In the genomic region with DNA sequence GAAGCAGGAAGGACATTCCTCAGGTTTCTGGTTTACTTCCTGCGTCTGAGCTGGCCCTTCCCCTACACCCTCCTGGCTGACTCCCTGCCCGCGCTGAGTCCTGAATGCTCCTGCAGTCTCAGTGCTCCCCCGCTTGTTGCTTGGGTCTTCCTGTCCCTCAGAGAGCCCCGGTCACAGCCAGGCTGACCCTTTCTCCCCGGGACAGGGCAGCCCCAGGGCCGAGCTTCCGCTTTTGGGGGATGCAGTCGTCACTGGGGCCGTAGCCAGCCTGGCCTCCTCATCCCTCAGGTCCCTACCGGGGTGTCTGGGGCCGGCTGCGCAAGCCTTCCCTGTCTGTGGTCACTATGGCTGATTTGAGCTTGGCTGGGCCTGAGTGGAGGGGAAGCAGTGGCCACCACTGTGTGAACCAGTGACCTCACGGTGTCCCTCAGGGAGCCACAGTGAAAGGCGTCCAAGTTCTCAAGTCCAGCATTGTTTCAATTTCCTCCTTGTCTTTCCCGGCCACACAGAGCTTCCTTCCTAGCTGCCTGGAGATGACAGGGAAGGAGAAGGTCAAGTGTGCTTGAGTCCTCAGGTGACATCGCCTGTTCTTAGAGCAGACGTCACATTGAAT, we compare ENCODE assay signal across 10 cellular contexts. TPM values are rescaled to one million over a fixed set of nuclear protein-coding genes. Genes with fewer than 3 reads are reported as not detected.
DNase-seq lines count a peak whose midpoint lies in the region; ATAC-seq and TF ChIP-seq lines count a peak whose summit lies in the region.
"Had no signal": no experiment of that assay in that cellular context is flagged by ENCODE, and none has a peak within 500 bp of the region (broad histone marks: within the 10 kb centered on the region; RNA-seq: fewer than 3 reads in every experiment).

No MANE protein-coding gene starts in this region.

- peak; percentile 6 for DNase-seq in activated naive CD4-positive, alpha-beta T cell treated with anti-CD3 and anti-CD28 coated beads, Interleukin-2, amount 10 ng/mL, durations not matched to agents 7 days and 5 days
- no peak for DNase-seq in activated naive CD4-positive, alpha-beta T cell (lab: John Stamatoyannopoulos, UW)
- peak; percentile 1 for DNase-seq in activated naive CD8-positive, alpha-beta T cell treated with anti-CD3 and anti-CD28 coated beads, Interleukin-2, amount 50 U/mL, for 24 hours
- peak; percentile 34 to 68 for DNase-seq in left lung
- DNase-seq in NCI-H2227 (lab: John Stamatoyannopoulos, UW; ENCODE audit: unreplicated experiment), result no peak
- no peak for DNase-seq in D341Med (ENCODE audit: low spot score)
- DNase-seq: GDM1, RPMI8226 had no signal

- H3K9me3 ChIP-seq in left lung, result no peaks in the 10 kb centered on the region
- H3K9me3 ChIP-seq in subcutaneous abdominal adipose tissue (ENCODE audit: control insufficient read depth in 5 of 5, low read length in 5 of 5), result peaks cover 0 to 4% (median 3%) of the 10 kb centered on the region in 5 donors

- no peak overlapping the region for H3K4me3 Mint-ChIP-seq in activated naive CD4-positive, alpha-beta T cell treated with anti-CD3 and anti-CD28 coated beads, Interleukin-2, amount 10 ng/mL, durations not matched to agents 7 days and 5 days
- H3K4me3 Mint-ChIP-seq in activated naive CD8-positive, alpha-beta T cell treated with anti-CD3 and anti-CD28 coated beads, Interleukin-2, amount 50 U/mL, for 24 hours, result no peak overlapping the region

- no peaks in the 10 kb centered on the region for H3K36me3 ChIP-seq in left lung
- no peaks in the 10 kb centered on the region for H3K36me3 ChIP-seq in subcutaneous abdominal adipose tissue (ENCODE audit: control insufficient read depth in 5 of 5, insufficient read depth in 5 of 5, low read length in 5 of 5)

- peak overlapping the region in 1 of 2 donors; percentile 76 for H3K27ac ChIP-seq in left lung
- H3K27ac ChIP-seq in subcutaneous abdominal adipose tissue (ENCODE audit: low read depth, low read length), result peak overlapping the region; percentile 66

- ATAC-seq in activated naive CD8-positive, alpha-beta T cell treated with anti-CD3 and anti-CD28 coated beads, Interleukin-2, amount 50 U/mL, for 24 hours, result no peak
- peak; percentile 49 for ATAC-seq in left lung
- no peak for ATAC-seq in HG03039 (IDR thresholded peaks at IDR 0.05; ENCODE audit: unreplicated experiment)

- no peak overlapping the region for H3K27ac Mint-ChIP-seq in activated naive CD4-positive, alpha-beta T cell treated with anti-CD3 and anti-CD28 coated beads, Interleukin-2, amount 10 ng/mL, durations not matched to agents 7 days and 5 days
- no peak overlapping the region for H3K27ac Mint-ChIP-seq in activated naive CD8-positive, alpha-beta T cell treated with anti-CD3 and anti-CD28 coated beads, Interleukin-2, amount 50 U/mL, for 24 hours

- H3K4me1 ChIP-seq in left lung (peaks cover 0 to 28% of the 10 kb centered on the region in 2 donors), subcutaneous abdominal adipose tissue (ENCODE audit: control insufficient read depth in 5 of 5, insufficient read depth in 5 of 5, low read length in 5 of 5) (peaks cover 4 to 31% (median 13%) of the 10 kb centered on the region in 5 donors)

- peaks cover 3% of the 10 kb centered on the region for H3K27me3 Mint-ChIP-seq in activated naive CD4-positive, alpha-beta T cell treated with anti-CD3 and anti-CD28 coated beads, Interleukin-2, amount 10 ng/mL, durations not matched to agents 7 days and 5 days
- H3K27me3 Mint-ChIP-seq in activated naive CD8-positive, alpha-beta T cell treated with anti-CD3 and anti-CD28 coated beads, Interleukin-2, amount 50 U/mL, for 24 hours, result no peaks in the 10 kb centered on the region

- H3K36me3 Mint-ChIP-seq in activated naive CD4-positive, alpha-beta T cell treated with anti-CD3 and anti-CD28 coated beads, Interleukin-2, amount 10 ng/mL, durations not matched to agents 7 days and 5 days, result peaks cover 65% of the 10 kb centered on the region
- H3K36me3 Mint-ChIP-seq in activated naive CD8-positive, alpha-beta T cell treated with anti-CD3 and anti-CD28 coated beads, Interleukin-2, amount 50 U/mL, for 24 hours (ENCODE audit: low read depth), result peaks cover 33% of the 10 kb centered on the region

- no peak for TF ChIP-seq CTCF in left lung (IDR thresholded peaks at IDR 0.05)

- H3K9me3 Mint-ChIP-seq in activated naive CD4-positive, alpha-beta T cell treated with anti-CD3 and anti-CD28 coated beads, Interleukin-2, amount 10 ng/mL, durations not matched to agents 7 days and 5 days, result peaks cover 11% of the 10 kb centered on the region
- peaks cover 5% of the 10 kb centered on the region for H3K9me3 Mint-ChIP-seq in activated naive CD8-positive, alpha-beta T cell treated with anti-CD3 and anti-CD28 coated beads, Interleukin-2, amount 50 U/mL, for 24 hours

- CTCF ChIA-PET in activated naive CD4-positive, alpha-beta T cell treated with anti-CD3 and anti-CD28 coated beads, Interleukin-2, amount 10 ng/mL, durations not matched to agents 7 days and 5 days (lab: Charles Lee), result no interaction called here

- intact Hi-C loops in left lung (cut with DNase I), result no loop called here

- no peaks in the 10 kb centered on the region for H3K27me3 ChIP-seq in left lung
- peaks cover 0 to 8% (median 0%) of the 10 kb centered on the region in 5 donors for H3K27me3 ChIP-seq in subcutaneous abdominal adipose tissue (ENCODE audit: control insufficient read depth in 5 of 5, insufficient read depth in 4 of 5, low read length in 5 of 5)

- H3K4me1 Mint-ChIP-seq in activated naive CD4-positive, alpha-beta T cell treated with anti-CD3 and anti-CD28 coated beads, Interleukin-2, amount 10 ng/mL, durations not matched to agents 7 days and 5 days, result peaks cover 46% of the 10 kb centered on the region
- peaks cover 29% of the 10 kb centered on the region for H3K4me1 Mint-ChIP-seq in activated naive CD8-positive, alpha-beta T cell treated with anti-CD3 and anti-CD28 coated beads, Interleukin-2, amount 50 U/mL, for 24 hours

- no peak overlapping the region for H3K4me3 ChIP-seq in left lung
- peak overlapping the region in 1 of 5 donors; percentile 15 for H3K4me3 ChIP-seq in subcutaneous abdominal adipose tissue (ENCODE audit: low read depth in 1 of 5, low read length in 5 of 5)

- peak overlapping the region in 1 of 5 donors; percentile 64 for H3K9ac ChIP-seq in subcutaneous abdominal adipose tissue (ENCODE audit: low read length in 5 of 5)

RNA-seq across cellular contexts. Expression of a gene that starts 34.1 kb away (rescaled TPM):
- 10 to 100 TPM; 18.6 to 19.6 TPM for total RNA-seq in left lung

RNA-seq across cellular contexts. Expression of a gene that starts 50.1 kb away (rescaled TPM):
- total RNA-seq in left lung, result 1 to 10 TPM; 1.5 to 6.9 TPM

Comparison
In these comparisons a context has a peak if more than half of its experiments do, and no peak if none do; other contexts are left out.
1. DNase-seq: peak in activated naive CD4-positive, alpha-beta T cell treated with anti-CD3 and anti-CD28 coated beads, Interleukin-2, amount 10 ng/mL, durations not matched to agents 7 days and 5 days (single experiment), activated naive CD8-positive, alpha-beta T cell treated with anti-CD3 and anti-CD28 coated beads, Interleukin-2, amount 50 U/mL, for 24 hours (single experiment) and left lung (2 of 2); none in activated naive CD4-positive, alpha-beta T cell (0 of 4), NCI-H2227 (single experiment) and D341Med (single experiment).